Comparison of ENCODE assay signal across 8 cellular contexts in the genomic region with DNA sequence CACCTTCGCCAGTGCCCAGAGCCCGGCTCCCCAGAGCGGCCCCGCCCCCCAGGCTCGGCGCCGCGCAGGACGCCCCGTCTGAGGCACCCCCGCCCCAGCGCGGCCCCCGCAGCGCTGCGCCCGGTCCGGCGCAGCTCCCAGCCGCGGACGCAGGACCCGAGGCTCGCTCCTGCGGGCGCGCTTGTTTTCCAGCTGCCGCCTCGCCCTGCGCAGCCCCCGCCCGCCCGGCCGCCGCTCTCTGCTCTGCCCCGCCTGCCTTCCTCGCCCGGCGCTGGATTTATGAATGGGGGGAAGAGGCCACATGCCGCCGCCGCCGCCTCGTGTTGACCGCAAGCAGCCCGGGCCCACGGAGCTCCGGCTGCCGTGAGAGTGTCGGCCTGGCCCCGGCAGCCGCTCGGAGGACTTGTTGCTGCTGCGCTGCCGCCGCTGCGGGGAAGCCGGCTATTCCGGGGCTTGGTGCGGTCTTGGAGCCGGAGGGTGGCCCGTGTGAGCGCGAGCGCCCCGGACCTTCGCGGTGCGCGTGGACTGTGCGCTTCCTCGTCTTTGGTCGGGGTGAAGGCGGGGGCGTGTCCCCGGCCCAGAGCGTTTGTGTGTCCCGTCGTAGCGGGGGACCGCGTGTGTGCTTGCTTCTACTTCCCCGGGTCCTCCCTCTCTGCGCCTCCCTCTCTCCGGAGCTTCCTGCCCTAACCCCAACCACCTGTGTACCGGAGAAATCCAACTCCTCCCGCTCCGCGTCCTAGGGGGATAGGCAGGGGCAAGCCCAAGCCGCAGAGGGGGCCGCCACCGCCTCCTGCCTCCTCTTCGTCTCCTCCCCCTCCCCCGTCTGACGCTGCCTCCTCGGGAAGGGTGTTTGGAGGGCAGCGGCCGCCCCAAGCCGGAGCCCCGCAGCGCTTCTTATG. TPM values are rescaled to one million over a fixed set of nuclear protein-coding genes. Genes with fewer than 3 reads are reported as not detected.
DNase-seq lines count a peak whose midpoint lies in the region; ATAC-seq and TF ChIP-seq lines count a peak whose summit lies in the region.

No MANE protein-coding gene starts in this region.

- in situ Hi-C loops in GM13977 (cut with MboI; ENCODE audit: low pct_unique_long_range_greater_than_20kb, low sequenced_read_pairs, unreplicated experiment), result no loop called here

- intact Hi-C loops in stomach (cut with DNase I; ENCODE audit: low total_unique reads), result no loop called here

- H3K9ac ChIP-seq in endodermal cell (ENCODE audit: extremely low read depth, low read length, poor library complexity, severe bottlenecking) (no peak overlapping the region), muscle layer of colon (ENCODE audit: low read length) (no peak overlapping the region)

- WGBS in endodermal cell (ENCODE audit: insufficient coverage in 1 of 2, insufficient read length in 1 of 2), 2 experiments, result 1% methylated on average over 18 to 101 of the region's 101 CpGs
- 0 to 1% (median 0%) methylated on average over 32 to 101 of the region's 101 CpGs for WGBS in stomach, 5 donors

- H3K4me1 ChIP-seq in endodermal cell (ENCODE audit: control insufficient read depth, insufficient read depth, low read length) (peaks cover 12% of the 10 kb centered on the region), muscle layer of colon (ENCODE audit: insufficient read depth, low read length) (no peaks in the 10 kb centered on the region), stomach (peaks cover 44 to 66% (median 57%) of the 10 kb centered on the region in 4 donors)

- H3K4me1 Mint-ChIP-seq in endodermal cell, result peaks cover 31% of the 10 kb centered on the region

- H3K4me3 Mint-ChIP-seq in endodermal cell, result peak overlapping the region; percentile 62

- peaks cover 47% of the 10 kb centered on the region for H3K27me3 Mint-ChIP-seq in endodermal cell (ENCODE audit: insufficient read depth)

- TF ChIP-seq CTCF in GM13977 (IDR thresholded peaks at IDR 0.05; ENCODE audit: extremely low read depth, insufficient read depth, missing control alignments) (no peak), endodermal cell (conservative IDR thresholded peaks at IDR 0.05) (no peak), stomach (IDR thresholded peaks at IDR 0.05) (no peak)

- no peak for TF ChIP-seq POLR2A in stomach (IDR thresholded peaks at IDR 0.05)

- no peak overlapping the region for H3K27ac Mint-ChIP-seq in endodermal cell

- no peaks in the 10 kb centered on the region for H3K9me3 Mint-ChIP-seq in endodermal cell

- no peaks in the 10 kb centered on the region for H3K9me3 ChIP-seq in endodermal cell (ENCODE audit: control insufficient read depth, low read length)
- no peaks in the 10 kb centered on the region for H3K9me3 ChIP-seq in muscle layer of colon (ENCODE audit: low read length)
- no peaks in the 10 kb centered on the region for H3K9me3 ChIP-seq in stomach

- no peaks in the 10 kb centered on the region for H3K36me3 Mint-ChIP-seq in endodermal cell (ENCODE audit: low read depth)

- peaks cover 43% of the 10 kb centered on the region for H3K27me3 ChIP-seq in endodermal cell (ENCODE audit: control insufficient read depth, insufficient read depth, low read length, poor library complexity, severe bottlenecking)
- peaks cover 0 to 16% of the 10 kb centered on the region in 2 donors for H3K27me3 ChIP-seq in muscle layer of colon (ENCODE audit: control insufficient read depth in 1 of 2, insufficient read depth in 2 of 2, low read length in 2 of 2)
- peaks cover 0 to 12% (median 10%) of the 10 kb centered on the region in 3 donors for H3K27me3 ChIP-seq in stomach

- DNase-seq in GM13977 (ENCODE audit: low spot score) (peak; percentile 61), NCI-H69 (lab: John Stamatoyannopoulos, UW) (peak; percentile 77), endodermal cell (peak; percentile 82), stomach (peak; percentile 57)
- peak; percentile 83 for DNase-seq in activated CD8-positive, alpha-beta memory T cell treated with anti-CD3 and anti-CD28 coated beads for 24 hours

- H3K27ac ChIP-seq in endodermal cell (ENCODE audit: low read depth, low read length) (no peak overlapping the region), muscle layer of colon (ENCODE audit: low read depth, low read length) (no peak overlapping the region), stomach (peak overlapping the region; percentile 75 to 91 (median 90))

- H3K36me3 ChIP-seq in endodermal cell (ENCODE audit: control insufficient read depth, insufficient read depth, low read length) (no peaks in the 10 kb centered on the region), muscle layer of colon (ENCODE audit: insufficient read depth, low read length) (no peaks in the 10 kb centered on the region), stomach (no peaks in the 10 kb centered on the region)

- ATAC-seq in HG02870 (IDR thresholded peaks at IDR 0.05; ENCODE audit: unreplicated experiment) (peak; percentile 15), HG03469 (IDR thresholded peaks at IDR 0.05; ENCODE audit: unreplicated experiment) (no peak)

- no peak for TF ChIP-seq EP300 in stomach (IDR thresholded peaks at IDR 0.05)

- H3K4me3 ChIP-seq in endodermal cell (ENCODE audit: low read length) (peak overlapping the region; percentile 69), muscle layer of colon (ENCODE audit: low read depth in 1 of 2, low read length in 2 of 2) (peak overlapping the region; percentile 53 to 72), stomach (peak overlapping the region; percentile 83 to 89 (median 84))

RNA-seq across cellular contexts. Expression of a gene that starts 0.7 kb away (rescaled TPM):
- 10 to 100 TPM in 1 of 2 donors, 1 to 10 TPM in 1; 7.6 to 10.2 TPM for total RNA-seq in endodermal cell
- 5.3 TPM for polyA plus RNA-seq in endodermal cell (2013, experiment 1 of 2)
- polyA plus RNA-seq in endodermal cell (2013, experiment 2 of 2), result 4.8 TPM
- 10 to 100 TPM in 1 of 5 donors, 1 to 10 TPM in 4; 1.2 to 16.5 (median 6.5) TPM for total RNA-seq in stomach
- 1 to 10 TPM; 1.1 to 2.8 (median 2.5) TPM for polyA plus RNA-seq in stomach

Comparison
In these comparisons a context has a peak if more than half of its experiments do, and no peak if none do; other contexts are left out.
1. H3K27ac ChIP-seq: peak in stomach (5 of 5); none in endodermal cell (single experiment) and muscle layer of colon (single experiment).
2. Peak in every context shown above with its lines, with median percentiles within 50 percentile points of each other: DNase-seq and H3K4me3 ChIP-seq.